8 cellular contexts compared by ENCODE assay signal in genomic region chr22:39490135-39490798, GRCh38. TPM values are rescaled to one million over a fixed set of nuclear protein-coding genes. Genes with fewer than 3 reads are reported as not detected.
A peak's percentile ranks its signal among the peaks of the same experiment; 100 is the strongest.
DNase-seq lines count a peak whose midpoint lies in the region; ATAC-seq and TF ChIP-seq lines count a peak whose summit lies in the region.

No MANE protein-coding gene starts in this region.

- no peaks in the 10 kb centered on the region for H3K27me3 ChIP-seq in gastrocnemius medialis

- H3K4me3 ChIP-seq in gastrocnemius medialis = no peak overlapping the region
- no peak overlapping the region for H3K4me3 ChIP-seq in coronary artery

- H3K4me3 Mint-ChIP-seq in activated naive CD8-positive, alpha-beta T cell treated with anti-CD3 and anti-CD28 coated beads, Interleukin-2, amount 10 ng/mL, durations not matched to agents 7 days and 5 days = no peak overlapping the region

- DNase-seq in COLO829 (ENCODE audit: low spot score) (peak; percentile 94), H4 (ENCODE audit: low spot score) (peak; percentile 67), NCI-H1105 (lab: John Stamatoyannopoulos, UW) (peak; percentile 73), T follicular helper cell (ENCODE audit: low read depth) (peak; percentile 74), left ventricle myocardium superior (peak; percentile 84), gastrocnemius medialis (peak; percentile 71 to 82), coronary artery (ENCODE audit: low spot score) (no peak)
- peak; percentile 61 for DNase-seq in activated naive CD8-positive, alpha-beta T cell treated with anti-CD3 and anti-CD28 coated beads, Interleukin-2, amount 10 ng/mL, durations not matched to agents 7 days and 5 days

- H3K27ac Mint-ChIP-seq in activated naive CD8-positive, alpha-beta T cell treated with anti-CD3 and anti-CD28 coated beads, Interleukin-2, amount 10 ng/mL, durations not matched to agents 7 days and 5 days = no peak overlapping the region

- no peak for TF ChIP-seq POLR2A in gastrocnemius medialis (IDR thresholded peaks at IDR 0.05)

- ATAC-seq in activated naive CD8-positive, alpha-beta T cell treated with anti-CD3 and anti-CD28 coated beads, Interleukin-2, amount 10 ng/mL, durations not matched to agents 7 days and 5 days (ENCODE audit: low read depth) = peak; percentile 97
- ATAC-seq in left ventricle myocardium superior (peak; percentile 92), gastrocnemius medialis (peak; percentile 97)

- H3K27me3 Mint-ChIP-seq in activated naive CD8-positive, alpha-beta T cell treated with anti-CD3 and anti-CD28 coated beads, Interleukin-2, amount 10 ng/mL, durations not matched to agents 7 days and 5 days = no peaks in the 10 kb centered on the region

- H3K36me3 ChIP-seq in gastrocnemius medialis = no peaks in the 10 kb centered on the region

- no peaks in the 10 kb centered on the region for H3K9me3 Mint-ChIP-seq in activated naive CD8-positive, alpha-beta T cell treated with anti-CD3 and anti-CD28 coated beads, Interleukin-2, amount 10 ng/mL, durations not matched to agents 7 days and 5 days

- TF ChIP-seq CTCF in gastrocnemius medialis (IDR thresholded peaks at IDR 0.05 in 4 of 5, conservative IDR thresholded peaks at IDR 0.05 in 1 of 5) (no peak), coronary artery (IDR thresholded peaks at IDR 0.05) (no peak)

- intact Hi-C loops in left ventricle myocardium superior (cut with micrococcal nuclease) = no loop called here
- intact Hi-C loops in gastrocnemius medialis (cut with DNase I; ENCODE audit: low total_unique reads) = no loop called here

- H3K27ac ChIP-seq in gastrocnemius medialis (no peak overlapping the region), coronary artery (no peak overlapping the region)

- no peaks in the 10 kb centered on the region for H3K36me3 Mint-ChIP-seq in activated naive CD8-positive, alpha-beta T cell treated with anti-CD3 and anti-CD28 coated beads, Interleukin-2, amount 10 ng/mL, durations not matched to agents 7 days and 5 days

- in situ Hi-C loops in gastrocnemius medialis (cut with MboI; ENCODE audit: low sequenced_read_pairs in 4 of 4) = no loop called here

- H3K4me1 ChIP-seq in gastrocnemius medialis = no peaks in the 10 kb centered on the region

- no peaks in the 10 kb centered on the region for H3K9me3 ChIP-seq in gastrocnemius medialis

- POLR2A ChIA-PET in activated naive CD8-positive, alpha-beta T cell treated with anti-CD3 and anti-CD28 coated beads, Interleukin-2, amount 10 ng/mL, durations not matched to agents 7 days and 5 days (lab: Charles Lee) = interaction anchor here (0.5 to 5.9 kb wide), 8 partner anchors 11 to 911 kb away, joined by 3 to 41 read pairs (median 6); partner anchors contain the start of genes ATF4, MIEF1 and TAB1

- H3K4me1 Mint-ChIP-seq in activated naive CD8-positive, alpha-beta T cell treated with anti-CD3 and anti-CD28 coated beads, Interleukin-2, amount 10 ng/mL, durations not matched to agents 7 days and 5 days = peaks cover 18% of the 10 kb centered on the region

RNA-seq across cellular contexts. Expression of gene MIEF1, which starts 11.8 kb away (rescaled TPM):
- 18.0 and 19.8 TPM in 2 replicates for total RNA-seq in H4 (2014; rRNA removed; shearing (Covaris generic))
- total RNA-seq in activated naive CD8-positive, alpha-beta T cell treated with anti-CD3 and anti-CD28 coated beads, Interleukin-2, amount 10 ng/mL, durations not matched to agents 7 days and 5 days = 10 to 100 TPM; 33.9 to 40.0 TPM
- total RNA-seq in left ventricle myocardium superior (16.1 TPM), gastrocnemius medialis (10 to 100 TPM; 11.4 to 25.4 (median 12.9) TPM)

RNA-seq across cellular contexts. Expression of gene ATF4, which starts 30.1 kb away (rescaled TPM):
- total RNA-seq in H4 (2014; rRNA removed; shearing (Covaris generic)) = 379 and 444 TPM in 2 replicates
- 100 to 1,000 TPM; 413 to 424 TPM for total RNA-seq in activated naive CD8-positive, alpha-beta T cell treated with anti-CD3 and anti-CD28 coated beads, Interleukin-2, amount 10 ng/mL, durations not matched to agents 7 days and 5 days
- 214 TPM for total RNA-seq in left ventricle myocardium superior
- 100 to 1,000 TPM; 480 to 666 (median 533) TPM for total RNA-seq in gastrocnemius medialis

RNA-seq across cellular contexts. Expression of gene MGAT3, which starts 33.5 kb away (rescaled TPM):
- total RNA-seq in H4 (2014; rRNA removed; shearing (Covaris generic)) = 0.80 and 1.1 TPM in 2 replicates
- 1 to 10 TPM; 7.0 to 7.2 TPM for total RNA-seq in activated naive CD8-positive, alpha-beta T cell treated with anti-CD3 and anti-CD28 coated beads, Interleukin-2, amount 10 ng/mL, durations not matched to agents 7 days and 5 days
- total RNA-seq in left ventricle myocardium superior (6.3 TPM), gastrocnemius medialis (1 to 10 TPM in 1 of 4 donors, under 1 TPM in 3; 0.55 to 1.0 (median 0.59) TPM)

RNA-seq across cellular contexts. Expression of gene RPS19BP1, which starts 42.3 kb away (rescaled TPM):
- 92.5 and 123 TPM in 2 replicates for total RNA-seq in H4 (2014; rRNA removed; shearing (Covaris generic))
- 10 to 100 TPM; 66.5 to 71.4 TPM for total RNA-seq in activated naive CD8-positive, alpha-beta T cell treated with anti-CD3 and anti-CD28 coated beads, Interleukin-2, amount 10 ng/mL, durations not matched to agents 7 days and 5 days
- total RNA-seq in left ventricle myocardium superior (58.1 TPM), gastrocnemius medialis (100 to 1,000 TPM in 2 of 4 donors, 10 to 100 TPM in 2; 72.2 to 128 (median 104) TPM)
